ENCODE assay signal across 5 cellular contexts in genomic region chr7:144228810-144229209, GRCh38. TPM values are rescaled to one million over a fixed set of nuclear protein-coding genes. Genes with fewer than 3 reads are reported as not detected.
"Had no signal": no experiment of that assay in that cellular context is flagged by ENCODE, and none has a peak within 500 bp of the region (broad histone marks: within the 10 kb centered on the region; RNA-seq: fewer than 3 reads in every experiment).

No MANE protein-coding gene starts in this region.

RNA-seq across cellular contexts. Expression of gene OR2A42, which starts 10.6 kb away (rescaled TPM):
- total RNA-seq: activated CD8-positive, alpha-beta memory T cell treated with anti-CD3 and anti-CD28 coated beads, Interleukin-2, amount 10 ng/mL, durations not matched to agents 7 days and 5 days; activated T-helper 1 cell treated with anti-CD3 and anti-CD28 coated beads, Interleukin-12 subunit alpha, Interleukin-12 subunit beta, Interleukin-2, Interleukin-4 antibody, amounts not matched to agents 30 ng/mL and 10 ng/mL and 1 ng/mL, durations not matched to agents 14 hours and 24 hours and 36 hours; ascending aorta; Peyer's patch; SK-MEL-5 had no signal

RNA-seq across cellular contexts. Expression of gene ARHGEF35, which starts 33.2 kb away (rescaled TPM):
- total RNA-seq: SK-MEL-5 had no signal

RNA-seq across cellular contexts. Expression of gene OR2A7, which starts 35.8 kb away (rescaled TPM):
- total RNA-seq: SK-MEL-5 had no signal

RNA-seq across cellular contexts. Expression of gene CTAGE8, which starts 40.3 kb away (rescaled TPM):
- total RNA-seq: activated CD8-positive, alpha-beta memory T cell treated with anti-CD3 and anti-CD28 coated beads, Interleukin-2, amount 10 ng/mL, durations not matched to agents 7 days and 5 days; ascending aorta; SK-MEL-5 had no signal

RNA-seq across cellular contexts. Expression of gene CTAGE4, which starts 45.5 kb away (rescaled TPM):
- total RNA-seq: ascending aorta, SK-MEL-5 had no signal
